12 cellular contexts compared by ENCODE assay signal in genomic region chr22:38205261-38206128, GRCh38. TPM values are rescaled to one million over a fixed set of nuclear protein-coding genes. Genes with fewer than 3 reads are reported as not detected.
DNase-seq lines count a peak whose midpoint lies in the region; ATAC-seq and TF ChIP-seq lines count a peak whose summit lies in the region.
"Had no signal": no experiment of that assay in that cellular context is flagged by ENCODE, and none has a peak within 500 bp of the region (broad histone marks: within the 10 kb centered on the region; RNA-seq: fewer than 3 reads in every experiment).

No MANE protein-coding gene starts in this region.

- no peak for TF ChIP-seq EP300 in ovary (IDR thresholded peaks at IDR 0.05)

- H3K9me3 Mint-ChIP-seq in activated CD4-positive, alpha-beta T cell treated with anti-CD3 and anti-CD28 coated beads, Interleukin-2, amount 10 ng/mL, durations not matched to agents 24 days and 14 days: no peaks in the 10 kb centered on the region
- H3K9me3 Mint-ChIP-seq in activated naive CD4-positive, alpha-beta T cell treated with anti-CD3 and anti-CD28 coated beads for 36 hours: no peaks in the 10 kb centered on the region

- DNase-seq in AG20443 (ENCODE audit: low spot score): peak; percentile 83
- DNase-seq in adipocyte (ENCODE audit: low read depth): peak; percentile 78
- peak; percentile 68 to 88 for DNase-seq in foreskin fibroblast
- DNase-seq in ovary: peak; percentile 88 to 93 (median 92)
- no peak for DNase-seq in activated CD4-positive, alpha-beta T cell treated with anti-CD3 and anti-CD28 coated beads, Interleukin-2, amount 10 ng/mL, durations not matched to agents 24 days and 14 days
- DNase-seq in activated naive CD4-positive, alpha-beta T cell treated with anti-CD3 and anti-CD28 coated beads for 36 hours: no peak
- DNase-seq: activated CD4-positive, alpha-beta T cell treated with anti-CD3 and anti-CD28 coated beads, Interleukin-2, amount 50 U/mL, for 4 hours; DMS53; NK-92 treated with Interleukin-12 subunit alpha and Interleukin-12 subunit beta, amount 100 ng/mL, for 24 hours had no signal

- no peak overlapping the region for H3K27ac Mint-ChIP-seq in activated CD4-positive, alpha-beta T cell treated with anti-CD3 and anti-CD28 coated beads, Interleukin-2, amount 10 ng/mL, durations not matched to agents 24 days and 14 days
- no peak overlapping the region for H3K27ac Mint-ChIP-seq in activated naive CD4-positive, alpha-beta T cell treated with anti-CD3 and anti-CD28 coated beads for 36 hours

- H3K9me3 ChIP-seq in adipocyte (ENCODE audit: control insufficient read depth, low read length): no peaks in the 10 kb centered on the region
- H3K9me3 ChIP-seq in ovary: no peaks in the 10 kb centered on the region

- ATAC-seq in GM18873 (IDR thresholded peaks at IDR 0.05; ENCODE audit: low FRiP score, unreplicated experiment): no peak
- no peak for ATAC-seq in HG03457 (IDR thresholded peaks at IDR 0.05; ENCODE audit: unreplicated experiment)

- peaks cover 4% of the 10 kb centered on the region for H3K36me3 Mint-ChIP-seq in activated CD4-positive, alpha-beta T cell treated with anti-CD3 and anti-CD28 coated beads, Interleukin-2, amount 10 ng/mL, durations not matched to agents 24 days and 14 days (ENCODE audit: low read depth)
- no peaks in the 10 kb centered on the region for H3K36me3 Mint-ChIP-seq in activated naive CD4-positive, alpha-beta T cell treated with anti-CD3 and anti-CD28 coated beads for 36 hours (ENCODE audit: low read depth)

- no peaks in the 10 kb centered on the region for H3K27me3 Mint-ChIP-seq in activated CD4-positive, alpha-beta T cell treated with anti-CD3 and anti-CD28 coated beads, Interleukin-2, amount 10 ng/mL, durations not matched to agents 24 days and 14 days
- no peaks in the 10 kb centered on the region for H3K27me3 Mint-ChIP-seq in activated naive CD4-positive, alpha-beta T cell treated with anti-CD3 and anti-CD28 coated beads for 36 hours (ENCODE audit: low read depth)

- intact Hi-C loops in ovary (cut with DNase I): loop anchor here in 2 of 4 donors (10.0 kb wide), 3 partner anchors 49 to 361 kb away; partner anchors contain the start of genes ANKRD54 (in 1 of the 2) and EIF3L (in 1 of the 2)
- intact Hi-C loops in activated CD4-positive, alpha-beta T cell treated with anti-CD3 and anti-CD28 coated beads, Interleukin-2, amount 10 ng/mL, durations not matched to agents 24 days and 14 days (cut with micrococcal nuclease): loop anchor here (10.0 kb wide), 1 partner anchor 91 kb away; the partner anchor contains the start of gene BAIAP2L2
- intact Hi-C loops in activated naive CD4-positive, alpha-beta T cell treated with anti-CD3 and anti-CD28 coated beads for 36 hours (cut with micrococcal nuclease): loop anchor here (10.0 kb wide), 1 partner anchor 549 kb away; the partner anchor contains the start of gene SUN2

- H3K4me1 Mint-ChIP-seq in activated CD4-positive, alpha-beta T cell treated with anti-CD3 and anti-CD28 coated beads, Interleukin-2, amount 10 ng/mL, durations not matched to agents 24 days and 14 days: peaks cover 38% of the 10 kb centered on the region
- peaks cover 31% of the 10 kb centered on the region for H3K4me1 Mint-ChIP-seq in activated naive CD4-positive, alpha-beta T cell treated with anti-CD3 and anti-CD28 coated beads for 36 hours (ENCODE audit: low read depth)

- no peaks in the 10 kb centered on the region for H3K27me3 ChIP-seq in adipocyte (replicated peaks; ENCODE audit: control insufficient read depth, insufficient read depth, low read length)
- H3K27me3 ChIP-seq in ovary: no peaks in the 10 kb centered on the region

- H3K36me3 ChIP-seq in adipocyte (ENCODE audit: control insufficient read depth, insufficient read depth, low read length, severe bottlenecking): no peaks in the 10 kb centered on the region
- no peaks in the 10 kb centered on the region for H3K36me3 ChIP-seq in ovary

- no peak overlapping the region for H3K4me3 Mint-ChIP-seq in activated CD4-positive, alpha-beta T cell treated with anti-CD3 and anti-CD28 coated beads, Interleukin-2, amount 10 ng/mL, durations not matched to agents 24 days and 14 days
- no peak overlapping the region for H3K4me3 Mint-ChIP-seq in activated naive CD4-positive, alpha-beta T cell treated with anti-CD3 and anti-CD28 coated beads for 36 hours

- H3K9ac ChIP-seq in adipocyte (ENCODE audit: low read length): peak overlapping the region; percentile 87

- 44 to 48% (median 44%) methylated on average over 15 of the region's 15 CpGs for WGBS in ovary, 3 donors

- peak overlapping the region; percentile 85 for H3K4me3 ChIP-seq in adipocyte (ENCODE audit: low read length)
- H3K4me3 ChIP-seq in foreskin fibroblast (ENCODE audit: low read depth in 1 of 2, low read length in 2 of 2): peak overlapping the region in 1 of 2 donors; percentile 33
- no peak overlapping the region for H3K4me3 ChIP-seq in ovary

- no peak for TF ChIP-seq POLR2A in ovary (IDR thresholded peaks at IDR 0.05)

- TF ChIP-seq CTCF in foreskin fibroblast (IDR thresholded peaks at IDR 0.05; ENCODE audit: low read depth, low read length) (no peak), ovary (IDR thresholded peaks at IDR 0.05) (no peak)

- H3K27ac ChIP-seq in ovary: peak overlapping the region; percentile 99 to 100
- H3K27ac ChIP-seq: epithelial cell of prostate had no signal

- CTCF ChIA-PET in activated naive CD4-positive, alpha-beta T cell treated with anti-CD3 and anti-CD28 coated beads for 36 hours (lab: Charles Lee): no interaction called here

- H3K4me1 ChIP-seq in adipocyte (ENCODE audit: control insufficient read depth, insufficient read depth, low read length): peaks cover 35% of the 10 kb centered on the region
- peaks cover 23% of the 10 kb centered on the region for H3K4me1 ChIP-seq in ovary (ENCODE audit: insufficient read depth)

RNA-seq across cellular contexts. Expression of gene MAFF, which starts 3.7 kb away (rescaled TPM):
- 100 to 1,000 TPM in 1 of 7 donors, 10 to 100 TPM in 6; 15.0 to 153 (median 19.4) TPM for total RNA-seq in ovary
- 10 to 100 TPM; 13.3 to 25.2 TPM for polyA plus RNA-seq in ovary
- total RNA-seq in activated CD4-positive, alpha-beta T cell treated with anti-CD3 and anti-CD28 coated beads, Interleukin-2, amount 10 ng/mL, durations not matched to agents 24 days and 14 days: 12.6 and 12.8 TPM in 2 replicates
- total RNA-seq in activated naive CD4-positive, alpha-beta T cell treated with anti-CD3 and anti-CD28 coated beads for 36 hours: 1 to 10 TPM; 2.7 to 2.8 TPM

RNA-seq across cellular contexts. Expression of gene PLA2G6, which starts 23.9 kb away (rescaled TPM):
- total RNA-seq in ovary: 10 to 100 TPM; 22.5 to 60.5 (median 39.4) TPM
- 10 to 100 TPM; 16.4 to 68.4 TPM for polyA plus RNA-seq in ovary
- total RNA-seq in activated CD4-positive, alpha-beta T cell treated with anti-CD3 and anti-CD28 coated beads, Interleukin-2, amount 10 ng/mL, durations not matched to agents 24 days and 14 days: 34.3 and 43.2 TPM in 2 replicates
- 10 to 100 TPM; 80.2 to 85.3 TPM for total RNA-seq in activated naive CD4-positive, alpha-beta T cell treated with anti-CD3 and anti-CD28 coated beads for 36 hours

Comparison
In these comparisons a context has a peak if more than half of its experiments do, and no peak if none do; other contexts are left out.
1. DNase-seq: peak in AG20443 (single experiment), adipocyte (single experiment), foreskin fibroblast (2 of 2) and ovary (5 of 5); none in activated CD4-positive, alpha-beta T cell treated with anti-CD3 and anti-CD28 coated beads, Interleukin-2, amount 10 ng/mL, durations not matched to agents 24 days and 14 days (single experiment) and activated naive CD4-positive, alpha-beta T cell treated with anti-CD3 and anti-CD28 coated beads for 36 hours (single experiment).